In the genomic region with DNA sequence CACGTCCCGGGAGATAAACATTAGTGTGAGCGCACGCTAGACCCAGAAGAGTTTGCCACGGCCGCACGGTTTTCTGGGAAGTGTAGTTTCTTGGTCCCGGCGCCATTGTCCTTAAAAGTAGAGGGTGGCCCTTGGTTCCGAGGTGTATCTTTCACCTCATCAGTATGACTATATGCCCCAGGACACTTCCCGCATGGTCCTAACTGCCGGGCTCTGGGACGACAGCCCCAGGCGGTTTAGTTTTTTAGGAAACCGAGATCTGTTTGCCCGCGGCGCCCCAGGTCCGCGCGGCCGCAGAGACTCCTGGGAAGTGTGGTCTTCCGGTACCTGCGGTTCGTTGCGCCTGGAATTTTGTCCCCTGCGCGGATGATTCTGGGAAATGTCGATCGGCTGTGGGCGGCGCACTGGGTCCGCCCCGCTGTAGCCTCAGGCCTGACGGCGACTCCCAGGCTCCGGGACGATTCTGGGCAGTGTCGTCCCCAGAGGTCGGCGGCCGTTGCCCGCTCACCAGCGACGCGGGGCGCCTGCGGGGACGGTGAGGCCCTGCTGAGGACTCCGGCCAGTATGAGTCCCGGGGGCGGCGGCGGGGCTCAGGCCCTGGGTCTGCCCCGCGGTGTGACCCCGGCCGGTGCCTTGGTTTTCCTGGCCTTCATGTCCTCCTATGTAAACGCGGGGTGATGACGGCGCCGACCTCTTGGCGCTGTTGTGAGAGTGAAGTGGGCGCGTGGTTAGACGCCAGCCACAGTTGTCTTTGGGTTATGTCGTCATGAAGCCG, we compare ENCODE assay signal across 8 cellular contexts. TPM values are rescaled to one million over a fixed set of nuclear protein-coding genes. Genes with fewer than 3 reads are reported as not detected.
DNase-seq lines count a peak whose midpoint lies in the region; ATAC-seq, FAIRE-seq and TF ChIP-seq lines count a peak whose summit lies in the region.

Gene ZNF181 (plus strand): TSS at position 418 of the 775 bp plus-strand sequence. CDS start 795 bp downstream, outside the sequence.

- peak within 1 kb of the TSS; percentile 98 for H2AFZ ChIP-seq in MM.1S (ENCODE audit: low read length)

- no peak for TF ChIP-seq EP300 in gastroesophageal sphincter (IDR thresholded peaks at IDR 0.05)

- no peaks in the 10 kb centered on the region for H3K27me3 ChIP-seq in MM.1S (replicated peaks; ENCODE audit: insufficient read depth, low read length)
- no peaks in the 10 kb centered on the region for H3K27me3 ChIP-seq in gastroesophageal sphincter

- peak; percentile 95 for ATAC-seq in gastroesophageal sphincter

- H3K4me1 ChIP-seq in MM.1S (ENCODE audit: low read length) (no peaks in the 10 kb centered on the region), gastroesophageal sphincter (peaks cover 8 to 36% (median 15%) of the 10 kb centered on the region in 3 donors)

- H3K4me2 ChIP-seq in MM.1S (ENCODE audit: low read depth, low read length) = peak within 1 kb of the TSS; percentile 95

- H3K27ac ChIP-seq in MM.1S (ENCODE audit: low read length) (peak within 1 kb of the TSS; percentile 68; the same call in 1 of the 2 replicates), gastroesophageal sphincter (peak within 1 kb of the TSS; percentile 96 to 98 (median 97)), substantia nigra (ENCODE audit: low read depth, low read length, poor library complexity, severe bottlenecking) (peak within 1 kb of the TSS; percentile 99)

- no peaks in the 10 kb centered on the region for H3K9me2 ChIP-seq in MM.1S (replicated peaks; ENCODE audit: insufficient read depth, low read length)

- FAIRE-seq in G401.6 (lab: Jason Lieb, UNC) = peak; percentile 52

- WGBS in gastroesophageal sphincter (ENCODE audit: low coverage in 1 of 2), 2 donors = 0% methylated on average over 2 of the region's 69 CpGs; no CpG with 5 or more reads in 1 of the 2 donors

- TF ChIP-seq POLR2A in gastroesophageal sphincter (IDR thresholded peaks at IDR 0.05) = peak; percentile 46 to 56

- no peaks in the 10 kb centered on the region for H3K79me2 ChIP-seq in MM.1S (ENCODE audit: low read length)

- DNase-seq in HCEC 1CT (peak; percentile 90), MM.1S (peak; percentile 88), SIG-M5 treated with dmso at 0.1 percent for 504 hours (lab: John Stamatoyannopoulos, UW; ENCODE audit: unreplicated experiment) (peak; percentile 88), non-pigmented ciliary epithelial cell (ENCODE audit: low read depth) (peak; percentile 50), substantia nigra (lab: John Stamatoyannopoulos, UW) (peak; percentile 46 to 98 (median 88))
- DNase-seq in activated naive CD4-positive, alpha-beta T cell treated with Interleukin-2 at 50 U/mL for 16 hours = peak; percentile 81

- H3K9me3 ChIP-seq in MM.1S (replicated peaks; ENCODE audit: insufficient read depth, low read length) (no peaks in the 10 kb centered on the region), gastroesophageal sphincter (peaks cover 0 to 19% (median 0%) of the 10 kb centered on the region in 3 donors)

- no peaks in the 10 kb centered on the region for H4K20me1 ChIP-seq in MM.1S (ENCODE audit: insufficient read depth, low read length)

- TF ChIP-seq CTCF in MM.1S (IDR thresholded peaks at IDR 0.05; ENCODE audit: low read length) = no peak; the same call in 1 of the 2 replicates
- TF ChIP-seq CTCF in gastroesophageal sphincter (IDR thresholded peaks at IDR 0.05) = no peak

- H3K4me3 ChIP-seq in MM.1S (ENCODE audit: low read length) (peak within 1 kb of the TSS; percentile 97), gastroesophageal sphincter (peak within 1 kb of the TSS; percentile 76 to 95)

- no peaks in the 10 kb centered on the region for H3F3A ChIP-seq in MM.1S (ENCODE audit: insufficient read depth, low read length)

- no peaks in the 10 kb centered on the region for H3K36me3 ChIP-seq in MM.1S (replicated peaks; ENCODE audit: insufficient read depth, low read length)
- H3K36me3 ChIP-seq in gastroesophageal sphincter = peaks cover 0 to 37% of the 10 kb centered on the region in 2 donors

- H3K9ac ChIP-seq in MM.1S (ENCODE audit: low read length) = peak within 1 kb of the TSS; percentile 73

RNA-seq across cellular contexts. Expression of gene ZNF181, which starts in this region (rescaled TPM):
- total RNA-seq in gastroesophageal sphincter = 10 to 100 TPM; 18.6 to 47.6 (median 28.5) TPM

Comparison
In these comparisons a context has a peak if more than half of its experiments do, and no peak if none do; other contexts are left out.
1. Peak in every context shown above with its lines: DNase-seq, ATAC-seq, H3K4me3 ChIP-seq and H3K27ac ChIP-seq.